9 cellular contexts compared by ENCODE assay signal in genomic region chr3:58173670-58174472, GRCh38. TPM values are rescaled to one million over a fixed set of nuclear protein-coding genes. Genes with fewer than 3 reads are reported as not detected.
DNase-seq lines count a peak whose midpoint lies in the region; ATAC-seq and TF ChIP-seq lines count a peak whose summit lies in the region.
"Had no signal": no experiment of that assay in that cellular context is flagged by ENCODE, and none has a peak within 500 bp of the region (broad histone marks: within the 10 kb centered on the region; RNA-seq: fewer than 3 reads in every experiment).

No MANE protein-coding gene starts in this region.

- 0 out of 2 replicates have a peak, but pooled peaks cover 8% of the 10 kb centered on the region for H3K4me1 ChIP-seq in MM.1S (ENCODE audit: low read length)
- H3K4me1 ChIP-seq in smooth muscle cell (ENCODE audit: low read depth), result peaks cover 4% of the 10 kb centered on the region

- H4K20me1 ChIP-seq in MM.1S (ENCODE audit: insufficient read depth, low read length) (no peaks in the 10 kb centered on the region), smooth muscle cell (ENCODE audit: low read depth) (no peaks in the 10 kb centered on the region)

- H3K4me1 Mint-ChIP-seq in glutamatergic neuron (ENCODE audit: low read depth, unreplicated experiment), result peaks cover 3% of the 10 kb centered on the region

- no peaks in the 10 kb centered on the region for H3K36me3 Mint-ChIP-seq in glutamatergic neuron (ENCODE audit: unreplicated experiment)

- H3F3A ChIP-seq in MM.1S (ENCODE audit: insufficient read depth, low read length) (no peaks in the 10 kb centered on the region), smooth muscle cell (ENCODE audit: low read depth) (peaks cover 7% of the 10 kb centered on the region)

- DNase-seq in MM.1S, result peak; percentile 49
- DNase-seq in WERI-Rb-1, result peak; percentile 76
- peak; percentile 60 for DNase-seq in glutamatergic neuron
- no peak for DNase-seq in smooth muscle cell (lab: John Stamatoyannopoulos, UW; ENCODE audit: unreplicated experiment)
- DNase-seq in kidney glomerular epithelial cell (lab: John Stamatoyannopoulos, UW), result no peak

- H3K9ac ChIP-seq in MM.1S (ENCODE audit: low read length), result no peak overlapping the region
- H3K9ac ChIP-seq in smooth muscle cell (ENCODE audit: low read depth), result no peak overlapping the region

- no peak overlapping the region for H3K27ac Mint-ChIP-seq in glutamatergic neuron (ENCODE audit: unreplicated experiment)

- H3K79me2 ChIP-seq in MM.1S (ENCODE audit: low read length) (no peaks in the 10 kb centered on the region), smooth muscle cell (ENCODE audit: low read depth) (no peaks in the 10 kb centered on the region)

- H3K27me3 ChIP-seq in MM.1S (replicated peaks; ENCODE audit: insufficient read depth, low read length) (no peaks in the 10 kb centered on the region; the same call in 1 of the 2 replicates), WERI-Rb-1 (ENCODE audit: insufficient read depth, low read depth, severe bottlenecking) (no peaks in the 10 kb centered on the region), smooth muscle cell (ENCODE audit: low read depth) (no peaks in the 10 kb centered on the region)

- WGBS in smooth muscle cell (ENCODE audit: low lambda C conversion rate), result 88% methylated on average over 12 of the region's 12 CpGs

- H3K27me3 Mint-ChIP-seq in glutamatergic neuron (ENCODE audit: unreplicated experiment), result peaks cover 2% of the 10 kb centered on the region

- ATAC-seq in GM18519 (IDR thresholded peaks at IDR 0.05; ENCODE audit: low FRiP score, unreplicated experiment) (no peak), GM19328 (IDR thresholded peaks at IDR 0.05; ENCODE audit: unreplicated experiment) (no peak)

- no peak overlapping the region for H3K4me3 Mint-ChIP-seq in glutamatergic neuron (ENCODE audit: unreplicated experiment)

- no peak overlapping the region for H3K4me3 ChIP-seq in MM.1S (ENCODE audit: low read length)
- H3K4me3 ChIP-seq in WERI-Rb-1 (ENCODE audit: low read depth, low read length), result no peak overlapping the region
- no peak overlapping the region for H3K4me3 ChIP-seq in smooth muscle cell

- H2AFZ ChIP-seq in MM.1S (ENCODE audit: low read length), result no peak overlapping the region
- no peak overlapping the region for H2AFZ ChIP-seq in smooth muscle cell (ENCODE audit: low read depth)

- H3K4me2 ChIP-seq in MM.1S (ENCODE audit: low read depth, low read length) (no peak overlapping the region), smooth muscle cell (no peak overlapping the region)

- no peaks in the 10 kb centered on the region for H3K9me3 ChIP-seq in MM.1S (replicated peaks; ENCODE audit: insufficient read depth, low read length)
- H3K9me3 ChIP-seq in WERI-Rb-1 (ENCODE audit: severe bottlenecking), result no peaks in the 10 kb centered on the region
- H3K9me3 ChIP-seq in smooth muscle cell (replicated peaks; ENCODE audit: low read depth), result no peaks in the 10 kb centered on the region
- H3K9me3 ChIP-seq: neutrophil had no signal

- TF ChIP-seq CTCF in GM12872 (IDR thresholded peaks at IDR 0.05; ENCODE audit: insufficient read depth, low read depth, low read length) (peak; percentile 68), MM.1S (IDR thresholded peaks at IDR 0.05; ENCODE audit: low read length) (peak; percentile 52), WERI-Rb-1 (IDR thresholded peaks at IDR 0.05; ENCODE audit: low read depth, low read length) (peak; percentile 77), glutamatergic neuron (IDR thresholded peaks at IDR 0.05; ENCODE audit: partially characterized antibody, unreplicated experiment) (no peak), smooth muscle cell (IDR thresholded peaks at IDR 0.05; ENCODE audit: borderline replicate concordance, insufficient read depth, poor library complexity, severe bottlenecking) (peak; percentile 17)

- H3K9me3 Mint-ChIP-seq in glutamatergic neuron (ENCODE audit: unreplicated experiment), result peaks cover 5% of the 10 kb centered on the region

- no peaks in the 10 kb centered on the region for H3K9me2 ChIP-seq in MM.1S (replicated peaks; ENCODE audit: insufficient read depth, low read length)

- no peak overlapping the region for H3K27ac ChIP-seq in MM.1S (ENCODE audit: low read length)
- H3K27ac ChIP-seq in WERI-Rb-1, result no peak overlapping the region
- no peak overlapping the region for H3K27ac ChIP-seq in smooth muscle cell (ENCODE audit: low read depth)
- H3K27ac ChIP-seq: neutrophil had no signal

- H3K36me3 ChIP-seq in MM.1S (replicated peaks; ENCODE audit: insufficient read depth, low read length) (no peaks in the 10 kb centered on the region), WERI-Rb-1 (no peaks in the 10 kb centered on the region), smooth muscle cell (ENCODE audit: low read depth) (peaks cover 9% of the 10 kb centered on the region)
- H3K36me3 ChIP-seq: neutrophil had no signal

RNA-seq across cellular contexts. Expression of gene DNASE1L3, which starts 36.9 kb away (rescaled TPM):
- total RNA-seq in glutamatergic neuron (ENCODE audit: unreplicated experiment), result 0.96 TPM
- total RNA-seq in smooth muscle cell, result 0.63 TPM in 1 of 2 replicates, not detected in the other
- 1.1 and 2.0 TPM in 2 replicates for polyA plus RNA-seq in smooth muscle cell

Comparison
In these comparisons a context has a peak if more than half of its experiments do, and no peak if none do; other contexts are left out.
1. DNase-seq: peak in MM.1S (single experiment), WERI-Rb-1 (single experiment) and glutamatergic neuron (single experiment); none in smooth muscle cell (single experiment) and kidney glomerular epithelial cell (single experiment).